ENCODE assay signal across 16 cellular contexts in the genomic region with DNA sequence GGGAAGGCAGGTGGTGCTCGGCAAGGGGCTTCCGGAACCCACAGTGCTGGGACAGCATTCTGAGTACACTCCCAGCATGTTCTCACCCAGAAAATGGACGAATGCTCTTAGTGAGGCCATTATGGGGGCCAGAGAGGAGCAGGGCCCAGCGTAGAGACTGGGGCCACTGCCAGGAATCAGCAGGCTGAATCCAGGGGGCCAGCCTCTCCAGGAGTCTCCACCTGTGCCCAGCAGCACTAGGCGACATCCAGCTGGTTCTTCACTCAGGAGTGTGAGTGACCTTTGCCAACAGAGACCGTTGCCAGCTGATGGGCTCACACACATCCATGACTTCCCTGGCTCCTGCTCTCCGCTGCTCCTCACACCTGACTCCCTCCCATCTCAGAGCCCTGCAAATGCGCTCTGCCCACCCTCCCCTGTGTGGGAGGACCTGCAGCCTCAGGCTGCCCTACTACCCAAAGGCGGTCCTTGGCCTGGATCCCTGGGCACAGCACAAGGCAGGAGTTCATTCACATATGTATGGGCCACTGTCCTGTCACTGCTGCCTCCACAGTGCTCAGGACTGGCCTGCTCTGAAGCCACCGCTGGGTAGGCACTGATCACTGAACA. TPM values are rescaled to one million over a fixed set of nuclear protein-coding genes. Genes with fewer than 3 reads are reported as not detected.
DNase-seq lines count a peak whose midpoint lies in the region; ATAC-seq, FAIRE-seq and TF ChIP-seq lines count a peak whose summit lies in the region.
"Had no signal": no experiment of that assay in that cellular context is flagged by ENCODE, and none has a peak within 500 bp of the region (broad histone marks: within the 10 kb centered on the region; RNA-seq: fewer than 3 reads in every experiment).

No MANE protein-coding gene starts in this region.

- peak overlapping the region; percentile 41 for H4K8ac ChIP-seq in H1 (ENCODE audit: extremely low read depth, insufficient read depth, low read length)

- no peak overlapping the region for H3K4me3 ChIP-seq in H1 (ENCODE audit: extremely low read depth in 1 of 4, insufficient read depth in 2 of 4, low read depth in 3 of 4, low read length in 4 of 4)
- H3K4me3 ChIP-seq: SK-N-MC had no signal

- FAIRE-seq in H1 (lab: Jason Lieb, UNC) = no peak
- FAIRE-seq: G401.6 had no signal

- no peak overlapping the region for H3K4me2 ChIP-seq in H1 (ENCODE audit: insufficient read depth in 1 of 2, low read depth in 2 of 2, low read length in 2 of 2)

- H4K91ac ChIP-seq in H1 (replicated peaks; ENCODE audit: insufficient read length, low read length) = no peak overlapping the region

- H2BK12ac ChIP-seq in H1 (ENCODE audit: low read depth, low read length) = no peak overlapping the region

- no peak for TF ChIP-seq RAD21 in H1 (IDR thresholded peaks at IDR 0.05 in 1 of 2, conservative IDR thresholded peaks at IDR 0.05 in 1 of 2; ENCODE audit: low read depth in 2 of 2, low read length in 2 of 2)

- H3K23ac ChIP-seq in H1 (ENCODE audit: insufficient read length) = no peak overlapping the region

- no peaks in the 10 kb centered on the region for H3K27me3 ChIP-seq in H1 (replicated peaks in 1 of 4; ENCODE audit: control insufficient read depth in 3 of 4, extremely low read depth in 1 of 4, insufficient read depth in 3 of 4, low read length in 3 of 4)

- intact Hi-C loops in posterior vena cava (cut with DNase I) = no loop called here

- WGBS in H1 (ENCODE audit: extremely low coverage in 1 of 2, insufficient coverage in 1 of 2, insufficient read length in 1 of 2, insufficient replicate concordance in 2 of 2, low coverage in 1 of 2, low lambda C conversion rate in 2 of 2, missing lambda C conversion rate in 1 of 2), 2 experiments = 92% methylated on average over 10 of the region's 10 CpGs; no CpG with 5 or more reads in 1 of the 2 experiments

- no peak for TF ChIP-seq EP300 in H1 (IDR thresholded peaks at IDR 0.05; ENCODE audit: borderline replicate concordance in 1 of 2, low read depth in 2 of 2, low read length in 2 of 2)

- DNase-seq in DMS79 treated with DMSO at 0.1 percent for 48 hours (lab: John Stamatoyannopoulos, UW) (peak; percentile 74), NCI-H2196 (lab: John Stamatoyannopoulos, UW; ENCODE audit: unreplicated experiment) (peak; percentile 72), H1 (ENCODE audit: low read depth in 1 of 2, low spot score in 2 of 2) (no peak), posterior vena cava (ENCODE audit: low spot score) (peak; percentile 69), NCI-H748 treated with DMSO at 0.1 percent for 48 hours (lab: John Stamatoyannopoulos, UW) (no peak)
- no peak for DNase-seq in activated T-cell treated with anti-CD3 and anti-CD28 coated beads, Interleukin-2, amount 50 U/mL, for 1 hour
- DNase-seq: activated CD4-positive, alpha-beta T cell treated with anti-CD3 and anti-CD28 coated beads, Interleukin-2, amount 50 U/mL, for 4 hours; amniotic stem cell; erythroblast; naive B cell; NCI-H446; stimulated activated CD4-positive, alpha-beta T cell treated with anti-CD3 and anti-CD28 coated beads, Interleukin-1b, Interleukin-23, amount 100 ng/mL, for 48 hours had no signal

- H2BK120ac ChIP-seq in H1 (replicated peaks; ENCODE audit: low read depth, low read length) = no peak overlapping the region

- POLR2A ChIA-PET in H1 (lab: Charles Lee; ENCODE audit: partially characterized antibody) = interaction anchor here (0.6 to 16.6 kb wide), 7 partner anchors 8 to 41 kb away, joined by 3 to 153 read pairs (median 10); a partner anchor contains a TSS

- no peak overlapping the region for H3K4ac ChIP-seq in H1 (replicated peaks; ENCODE audit: insufficient read length, low read depth, low read length)

- peaks cover 0 to 11% of the 10 kb centered on the region in 2 experiments; a peak in 1 of 4 replicates for H3K79me2 ChIP-seq in H1 (ENCODE audit: control insufficient read depth in 1 of 2, insufficient read depth in 2 of 2, low read length in 2 of 2)

- no peak overlapping the region for H4K5ac ChIP-seq in H1 (ENCODE audit: insufficient read length, low read depth, low read length)

- H2AFZ ChIP-seq in H1 (ENCODE audit: low read length) = no peak overlapping the region

- H3K9me3 ChIP-seq in H1 (ENCODE audit: insufficient read depth in 2 of 2, low read depth in 1 of 2, low read length in 1 of 2) = no peaks in the 10 kb centered on the region

- 0 out of 2 replicates have a peak overlapping the region, but pooled peaks have one; percentile 61 for H2BK15ac ChIP-seq in H1 (ENCODE audit: low read length)

- H3K79me1 ChIP-seq in H1 (ENCODE audit: low read depth, low read length) = peaks cover 3% of the 10 kb centered on the region; the same call in 1 of the 2 replicates

- CTCF ChIA-PET in H1 (lab: Charles Lee; ENCODE audit: partially characterized antibody) = interaction anchor here (0.5 to 21.2 kb wide), 7 partner anchors 10 to 295 kb away, joined by 3 to 856 read pairs (median 8); a partner anchor contains a TSS

- no peak overlapping the region for H3K56ac ChIP-seq in H1 (replicated peaks; ENCODE audit: insufficient read length, low read depth, low read length)

- H3K9ac ChIP-seq in H1 (replicated peaks in 1 of 4; ENCODE audit: extremely low read depth in 1 of 4, low read depth in 3 of 4, low read length in 3 of 4) = peak overlapping the region in 1 of 4 experiments; percentile 36; a peak in 1 of 7 replicates

- peaks cover 4% of the 10 kb centered on the region; the same call in 1 of the 2 replicates for H3K23me2 ChIP-seq in H1 (ENCODE audit: low read depth, low read length)

- H2AK5ac ChIP-seq in H1 (ENCODE audit: low read depth, low read length) = no peak overlapping the region; the same call in 1 of the 2 replicates

- H4K20me1 ChIP-seq in H1 (replicated peaks in 1 of 2; ENCODE audit: control insufficient read depth in 1 of 2, insufficient read depth in 2 of 2, low read length in 2 of 2) = peaks cover 13 to 28% of the 10 kb centered on the region in 2 experiments

- no peak overlapping the region for H3K14ac ChIP-seq in H1 (ENCODE audit: insufficient read length)

- TF ChIP-seq CTCF in H1 (IDR thresholded peaks at IDR 0.05; ENCODE audit: control extremely low read depth in 1 of 3, insufficient read depth in 1 of 3, low read depth in 1 of 3, low read length in 3 of 3) = no peak

- no peak overlapping the region for H2BK5ac ChIP-seq in H1 (ENCODE audit: low read depth, low read length)

- no peak for TF ChIP-seq POLR2A in H1 (IDR thresholded peaks at IDR 0.05; ENCODE audit: control extremely low read depth in 1 of 2, low read depth in 2 of 2, low read length in 2 of 2)

- H3K36me3 ChIP-seq in H1 (ENCODE audit: control insufficient read depth in 2 of 4, insufficient read depth in 4 of 4, low read length in 3 of 4) = peaks cover 0 to 9% (median 4%) of the 10 kb centered on the region in 4 experiments; a peak in 3 of 8 replicates

- H3K27ac ChIP-seq in H1 (ENCODE audit: low read depth, low read length) = no peak overlapping the region
- H3K27ac ChIP-seq: SK-N-MC had no signal

- peaks cover 3 to 24% (median 10%) of the 10 kb centered on the region in 4 experiments for H3K4me1 ChIP-seq in H1 (replicated peaks in 1 of 4; ENCODE audit: control insufficient read depth in 3 of 4, insufficient read depth in 4 of 4, low read length in 3 of 4)

- ATAC-seq in HG03378 (IDR thresholded peaks at IDR 0.05; ENCODE audit: unreplicated experiment) = no peak
- ATAC-seq in GM19324 (IDR thresholded peaks at IDR 0.05; ENCODE audit: low FRiP score, unreplicated experiment) = no peak

- no peak overlapping the region for H2BK20ac ChIP-seq in H1 (ENCODE audit: low read length)

- H3K18ac ChIP-seq in H1 (ENCODE audit: extremely low read depth, low read length) = no peak overlapping the region

RNA-seq across cellular contexts. Expression of a gene that starts 5.1 kb away (rescaled TPM):
- 32.5 and 37.4 TPM in 2 replicates for total RNA-seq in H1 (2021; fragmentation: NEBNext Ultra II Directional; extraction: Animal tissue kit (Norgen Biotek cat#: 25700))
- 51.6 and 76.9 TPM in 2 replicates for polyA plus RNA-seq in H1 (2011; rRNA removed)
- polyA plus RNA-seq in H1 (2011; cell fraction: cytosol; rRNA removed) = 45.9 TPM
- polyA plus RNA-seq in H1 (2011; cell fraction: nucleus; rRNA removed) = 462 TPM
- polyA plus RNA-seq in H1 (2012, experiment 1 of 2) = 29.1 to 43.2 TPM (median 40.3 TPM) in 4 replicates
- polyA plus RNA-seq in H1 (2012, experiment 2 of 2) = 31.7 TPM
- 41.3 TPM for polyA plus RNA-seq in H1 (2013, experiment 1 of 2)
- 37.4 TPM for polyA plus RNA-seq in H1 (2013, experiment 2 of 2)
- 21.8 and 30.8 TPM in 2 replicates for polyA minus RNA-seq in H1 (2011; rRNA and poly(A)+ RNA removed)
- 18.2 TPM for polyA minus RNA-seq in H1 (2011; cell fraction: cytosol; rRNA and poly(A)+ RNA removed)
- polyA minus RNA-seq in H1 (2011; cell fraction: nucleus; rRNA and poly(A)+ RNA removed) = 49.7 TPM
- total RNA-seq in posterior vena cava = 10 to 100 TPM; 39.5 to 39.7 TPM

RNA-seq across cellular contexts. Expression of a gene that starts 10.7 kb away (rescaled TPM):
- 35.8 and 37.6 TPM in 2 replicates for total RNA-seq in H1 (2021; fragmentation: NEBNext Ultra II Directional; extraction: Animal tissue kit (Norgen Biotek cat#: 25700))
- 83.7 and 107 TPM in 2 replicates for polyA plus RNA-seq in H1 (2011; rRNA removed)
- polyA plus RNA-seq in H1 (2011; cell fraction: cytosol; rRNA removed) = 62.4 TPM
- polyA plus RNA-seq in H1 (2011; cell fraction: nucleus; rRNA removed) = 62.1 TPM
- polyA plus RNA-seq in H1 (2012, experiment 1 of 2) = 28.1 to 43.9 TPM (median 40.6 TPM) in 4 replicates
- polyA plus RNA-seq in H1 (2012, experiment 2 of 2) = 59.4 TPM
- 57.3 TPM for polyA plus RNA-seq in H1 (2013, experiment 1 of 2)
- polyA plus RNA-seq in H1 (2013, experiment 2 of 2) = 56.6 TPM
- polyA minus RNA-seq in H1 (2011; rRNA and poly(A)+ RNA removed) = 7.2 and 9.8 TPM in 2 replicates
- 31.9 TPM for polyA minus RNA-seq in H1 (2011; cell fraction: cytosol; rRNA and poly(A)+ RNA removed)
- polyA minus RNA-seq in H1 (2011; cell fraction: nucleus; rRNA and poly(A)+ RNA removed) = 21.6 TPM
- total RNA-seq in posterior vena cava = 10 to 100 TPM; 42.2 to 45.6 TPM

RNA-seq across cellular contexts. Expression of a gene that starts 13.7 kb away (rescaled TPM):
- 49.6 and 58.4 TPM in 2 replicates for total RNA-seq in H1 (2021; fragmentation: NEBNext Ultra II Directional; extraction: Animal tissue kit (Norgen Biotek cat#: 25700))
- 45.2 and 53.0 TPM in 2 replicates for polyA plus RNA-seq in H1 (2011; rRNA removed)
- 75.6 TPM for polyA plus RNA-seq in H1 (2011; cell fraction: cytosol; rRNA removed)
- 48.5 TPM for polyA plus RNA-seq in H1 (2011; cell fraction: nucleus; rRNA removed)
- 62.8 to 118 TPM (median 92.7 TPM) in 4 replicates for polyA plus RNA-seq in H1 (2012, experiment 1 of 2)
- polyA plus RNA-seq in H1 (2012, experiment 2 of 2) = 122 TPM
- 52.3 TPM for polyA plus RNA-seq in H1 (2013, experiment 1 of 2)
- 51.6 TPM for polyA plus RNA-seq in H1 (2013, experiment 2 of 2)
- polyA minus RNA-seq in H1 (2011; rRNA and poly(A)+ RNA removed) = 20.7 and 26.8 TPM in 2 replicates
- polyA minus RNA-seq in H1 (2011; cell fraction: cytosol; rRNA and poly(A)+ RNA removed) = 21.7 TPM
- polyA minus RNA-seq in H1 (2011; cell fraction: nucleus; rRNA and poly(A)+ RNA removed) = 18.0 TPM
- total RNA-seq in posterior vena cava = 10 to 100 TPM; 11.2 to 11.6 TPM

RNA-seq across cellular contexts. Expression of a gene that starts 13.9 kb away (rescaled TPM):
- total RNA-seq in H1 (2021; fragmentation: NEBNext Ultra II Directional; extraction: Animal tissue kit (Norgen Biotek cat#: 25700)) = 45.4 and 49.6 TPM in 2 replicates
- 76.5 and 80.5 TPM in 2 replicates for polyA plus RNA-seq in H1 (2011; rRNA removed)
- 82.5 TPM for polyA plus RNA-seq in H1 (2011; cell fraction: cytosol; rRNA removed)
- polyA plus RNA-seq in H1 (2011; cell fraction: nucleus; rRNA removed) = 52.0 TPM
- polyA plus RNA-seq in H1 (2012, experiment 1 of 2) = 55.4 to 63.9 TPM (median 58.6 TPM) in 4 replicates
- 25.1 TPM for polyA plus RNA-seq in H1 (2012, experiment 2 of 2)
- polyA plus RNA-seq in H1 (2013, experiment 1 of 2) = 41.3 TPM
- polyA plus RNA-seq in H1 (2013, experiment 2 of 2) = 43.7 TPM
- polyA minus RNA-seq in H1 (2011; rRNA and poly(A)+ RNA removed) = 44.6 and 52.4 TPM in 2 replicates
- 25.0 TPM for polyA minus RNA-seq in H1 (2011; cell fraction: cytosol; rRNA and poly(A)+ RNA removed)
- polyA minus RNA-seq in H1 (2011; cell fraction: nucleus; rRNA and poly(A)+ RNA removed) = 17.7 TPM
- total RNA-seq in posterior vena cava = 1 to 10 TPM; 7.4 to 7.9 TPM

Comparison
In these comparisons a context has a peak if more than half of its experiments do, and no peak if none do; other contexts are left out.
1. DNase-seq: peak in DMS79 treated with DMSO at 0.1 percent for 48 hours (single experiment), NCI-H2196 (single experiment) and posterior vena cava (single experiment); none in H1 (0 of 2), activated T-cell treated with anti-CD3 and anti-CD28 coated beads, Interleukin-2, amount 50 U/mL, for 1 hour (single experiment) and NCI-H748 treated with DMSO at 0.1 percent for 48 hours (single experiment).